ENCODE assay signal across 8 cellular contexts in the genomic region with DNA sequence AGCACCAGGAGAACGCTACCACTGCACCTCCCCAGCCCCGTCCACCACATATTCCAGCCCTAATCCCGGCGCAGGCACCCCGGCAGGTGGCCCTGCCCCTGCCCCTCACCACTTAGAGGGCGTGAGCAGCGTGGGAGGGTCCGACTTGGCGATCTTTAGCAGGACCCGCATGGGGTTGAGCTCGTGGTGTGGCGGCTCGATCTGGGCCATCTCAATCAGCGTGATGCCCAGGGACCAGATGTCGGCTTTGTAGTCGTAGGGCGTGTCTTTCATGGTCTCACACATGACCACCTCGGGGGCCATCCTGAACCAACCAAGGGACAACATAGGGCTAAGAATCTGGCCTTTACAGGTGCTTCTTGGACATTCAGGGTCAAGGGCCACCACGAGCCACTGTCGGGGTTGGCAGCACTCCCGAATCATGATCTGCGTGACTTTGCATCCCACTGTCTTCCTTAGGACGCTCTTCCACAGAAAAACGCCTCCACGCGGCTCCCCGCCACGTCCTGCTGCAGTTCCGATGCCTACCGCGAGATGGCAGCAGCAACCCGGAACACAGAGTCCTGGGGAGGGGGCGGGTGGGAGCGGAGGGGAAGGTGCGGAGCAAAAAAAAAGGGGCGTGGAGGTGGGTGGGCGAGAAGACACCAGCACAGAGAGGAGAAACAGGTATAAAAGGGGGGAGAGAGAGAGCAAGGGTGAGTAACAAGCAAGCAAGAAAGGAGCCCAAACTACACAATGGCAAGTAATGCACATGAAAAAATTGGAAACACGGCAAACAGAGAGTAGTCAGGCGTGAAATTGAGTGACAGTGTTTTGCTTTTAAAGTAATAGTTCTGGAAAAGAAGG.
DNase-seq lines count a peak whose midpoint lies in the region; TF ChIP-seq lines count a peak whose summit lies in the region.

No MANE protein-coding gene starts in this region.

- no peak overlapping the region for H3K18ac ChIP-seq in mesendoderm (ENCODE audit: low read length)

- peak; percentile 11 to 15 for DNase-seq in NCI-H1930 (lab: John Stamatoyannopoulos, UW)
- peak; percentile 77 to 81 for DNase-seq in activated CD4-positive, alpha-beta T cell treated with anti-CD3 and anti-CD28 coated beads, Interleukin-2, amount 50 U/mL, for 48 hours
- peak; percentile 71 for DNase-seq in effector CD8-positive, alpha-beta T cell (lab: John Stamatoyannopoulos, UW)
- DNase-seq in mesendoderm: peak; percentile 64
- DNase-seq in stimulated activated CD4-positive, alpha-beta T cell treated with anti-CD3 and anti-CD28 coated beads, TNF-alpha, amount 100 ng/mL, for 48 hours (ENCODE audit: low read depth in 3 of 3): peak; percentile 34 to 55 (median 47)
- no peak for DNase-seq in NCI-H128 (lab: John Stamatoyannopoulos, UW; ENCODE audit: unreplicated experiment)
- DNase-seq in mesenteric fat pad (ENCODE audit: low spot score): no peak

- H3K9ac ChIP-seq in mesendoderm (ENCODE audit: low read length): no peak overlapping the region

- H3K79me2 ChIP-seq in mesendoderm (ENCODE audit: control insufficient read depth, insufficient read depth, low read length): no peaks in the 10 kb centered on the region

- peak; percentile 89 for TF ChIP-seq CTCF in GM12872 (IDR thresholded peaks at IDR 0.05; ENCODE audit: insufficient read depth, low read depth, low read length)

- H3K4me1 ChIP-seq in mesendoderm (ENCODE audit: control insufficient read depth, low read depth, low read length): no peaks in the 10 kb centered on the region

- no peak overlapping the region for H2BK15ac ChIP-seq in mesendoderm (replicated peaks; ENCODE audit: low read depth)

- no peak overlapping the region for H2AK5ac ChIP-seq in mesendoderm (ENCODE audit: low read length)

- H3K4ac ChIP-seq in mesendoderm (ENCODE audit: low read depth, low read length): no peak overlapping the region

- H2BK5ac ChIP-seq in mesendoderm (ENCODE audit: low read length): no peak overlapping the region

- H3K23ac ChIP-seq in mesendoderm (ENCODE audit: low read length): no peak overlapping the region

- peak overlapping the region; percentile 30 for H3K56ac ChIP-seq in mesendoderm (ENCODE audit: low read length)

- no peak overlapping the region for H3K4me2 ChIP-seq in mesendoderm (ENCODE audit: low read length)

- H4K5ac ChIP-seq in mesendoderm (ENCODE audit: low read length): no peak overlapping the region

- no peak overlapping the region for H3K4me3 ChIP-seq in mesendoderm (ENCODE audit: low read length)

- H4K8ac ChIP-seq in mesendoderm (ENCODE audit: low read depth, low read length): no peak overlapping the region

- H2BK120ac ChIP-seq in mesendoderm (ENCODE audit: low read depth, low read length): no peak overlapping the region

- no peaks in the 10 kb centered on the region for H3K36me3 ChIP-seq in mesendoderm (ENCODE audit: control insufficient read depth, insufficient read depth, low read length)

- no peaks in the 10 kb centered on the region for H3K27me3 ChIP-seq in mesendoderm (ENCODE audit: insufficient read depth, low read length, poor library complexity)

- H3K79me1 ChIP-seq in mesendoderm (ENCODE audit: low read length): no peaks in the 10 kb centered on the region

- no peak overlapping the region for H3K27ac ChIP-seq in mesendoderm (ENCODE audit: low read depth, low read length)

- WGBS in mesendoderm (ENCODE audit: extremely low coverage, insufficient coverage, low lambda C conversion rate): no CpG with 5 or more reads among the region's 39 CpGs

Comparison
In these comparisons a context has a peak if more than half of its experiments do, and no peak if none do; other contexts are left out.
1. DNase-seq: peak in NCI-H1930 (2 of 2), activated CD4-positive, alpha-beta T cell treated with anti-CD3 and anti-CD28 coated beads, Interleukin-2, amount 50 U/mL, for 48 hours (2 of 2), effector CD8-positive, alpha-beta T cell (single experiment), mesendoderm (single experiment) and stimulated activated CD4-positive, alpha-beta T cell treated with anti-CD3 and anti-CD28 coated beads, TNF-alpha, amount 100 ng/mL, for 48 hours (3 of 3); none in NCI-H128 (single experiment) and mesenteric fat pad (single experiment).